In the genomic region with DNA sequence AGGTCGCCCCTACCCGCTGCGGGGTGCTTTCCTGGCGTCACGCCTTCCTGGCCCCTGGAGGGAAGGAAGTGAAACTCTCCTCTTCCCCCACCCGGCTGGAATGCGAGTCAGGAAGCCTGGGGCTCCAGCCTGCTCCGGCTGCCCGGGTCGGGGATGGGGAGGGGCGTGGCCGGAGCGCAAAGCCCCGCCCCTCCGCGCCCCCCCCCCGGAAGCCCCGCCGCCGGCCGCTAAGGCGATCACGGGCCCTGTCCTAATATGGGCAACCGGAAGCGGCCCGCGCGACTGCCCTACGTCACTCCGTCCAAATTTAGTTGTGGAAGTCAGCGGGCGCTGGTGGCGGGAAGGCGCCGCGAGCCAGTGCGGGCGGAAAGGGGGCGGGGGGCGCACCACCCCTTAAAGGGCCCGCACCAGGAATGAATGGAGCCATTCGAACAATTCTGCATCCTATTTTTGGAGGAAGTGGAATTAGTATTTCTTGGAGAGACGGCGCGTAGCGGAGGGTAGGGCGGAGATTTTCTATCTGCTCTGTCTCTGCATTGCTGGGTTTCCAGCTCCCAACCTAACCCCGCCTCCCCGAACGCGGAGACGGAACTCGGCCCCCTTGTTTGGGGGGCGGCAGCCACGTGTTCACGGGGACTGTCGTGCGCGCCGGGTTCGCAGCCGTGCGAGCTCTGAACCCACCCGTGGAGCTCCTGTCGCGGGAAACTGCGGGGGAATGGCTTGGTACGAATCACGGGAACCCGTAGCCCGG, we compare ENCODE assay signal across 8 cellular contexts. TPM values are rescaled to one million over a fixed set of nuclear protein-coding genes. Genes with fewer than 3 reads are reported as not detected.
DNase-seq lines count a peak whose midpoint lies in the region; ATAC-seq, FAIRE-seq and TF ChIP-seq lines count a peak whose summit lies in the region.

No MANE protein-coding gene starts in this region.

- H3K4me3 Mint-ChIP-seq in WTC11, result peak overlapping the region; percentile 99

- peaks cover 8% of the 10 kb centered on the region for H4K20me1 ChIP-seq in mammary epithelial cell (ENCODE audit: insufficient read depth, low read length)

- no peak for FAIRE-seq in small intestine (lab: Jason Lieb, UNC)

- POLR2A ChIA-PET in WTC11 (lab: Charles Lee), result interaction anchor here (0.8 to 5.5 kb wide), 14 partner anchors 13 to 695 kb away, joined by 3 to 167 read pairs (median 4); a partner anchor contains a TSS

- peak overlapping the region; percentile 74 for H2AFZ ChIP-seq in mammary epithelial cell (ENCODE audit: low read depth, low read length)

- intact Hi-C loops in mammary epithelial cell (cut with micrococcal nuclease), result loop anchor here (1.0 to 5.0 kb wide), 7 partner anchors 15 to 931 kb away; no protein-coding TSS in a partner anchor

- peaks cover 20% of the 10 kb centered on the region for H3K36me3 Mint-ChIP-seq in WTC11

- DNase-seq in 8988T (peak; percentile 91), NCI-H226 (peak; percentile 89), WTC11 (ENCODE audit: low spot score) (peak; percentile 97), mammary epithelial cell (peak; percentile 95), iPS-NIHi7 (ENCODE audit: extremely low spot score) (peak; percentile 91), small intestine (peak; percentile 96)

- H3K9me3 ChIP-seq in mammary epithelial cell (replicated peaks; ENCODE audit: insufficient read depth, low read length) (no peaks in the 10 kb centered on the region), small intestine (ENCODE audit: control insufficient read depth, low read depth) (no peaks in the 10 kb centered on the region)

- H3K9ac ChIP-seq in mammary epithelial cell (ENCODE audit: insufficient read depth, low read length), result peak overlapping the region; percentile 90

- H3K9me3 Mint-ChIP-seq in WTC11, result no peaks in the 10 kb centered on the region

- H3K4me2 ChIP-seq in mammary epithelial cell (ENCODE audit: insufficient read depth, low read depth, low read length), result peak overlapping the region; percentile 94

- WGBS in mammary epithelial cell (ENCODE audit: low coverage, missing lambda C conversion rate), result 2% methylated on average over 27 of the region's 71 CpGs
- 0 to 1% (median 0%) methylated on average over 48 to 71 of the region's 71 CpGs for whole genome bisulfite sequencing in small intestine, 3 donors

- H3K36me3 ChIP-seq in mammary epithelial cell (ENCODE audit: insufficient read depth, low read length) (no peaks in the 10 kb centered on the region), small intestine (ENCODE audit: control insufficient read depth in 2 of 2, insufficient read depth in 2 of 2, low read length in 2 of 2) (no peaks in the 10 kb centered on the region)

- H3K27ac ChIP-seq in mammary epithelial cell (ENCODE audit: insufficient read depth, low read depth, low read length), result peak overlapping the region; percentile 95
- peak overlapping the region; percentile 98 to 99 for H3K27ac ChIP-seq in small intestine (ENCODE audit: low read depth in 1 of 2, low read length in 1 of 2)

- BruUV-seq in mammary epithelial cell (replicated peaks; lab: Mats Ljungman, UMichigan), result no TSS peak

- H3K4me1 ChIP-seq in mammary epithelial cell (ENCODE audit: insufficient read depth, low read length), result peaks cover 25% of the 10 kb centered on the region
- peaks cover 0 to 2% of the 10 kb centered on the region in 2 donors for H3K4me1 ChIP-seq in small intestine (ENCODE audit: control insufficient read depth in 2 of 2, insufficient read depth in 1 of 2, low read depth in 1 of 2, low read length in 1 of 2)

- H3K27ac Mint-ChIP-seq in WTC11, result peak overlapping the region; percentile 99

- H3K79me2 ChIP-seq in mammary epithelial cell (ENCODE audit: insufficient read depth, low read length), result peaks cover 55% of the 10 kb centered on the region

- CTCF ChIA-PET in WTC11 (lab: Charles Lee) (interaction anchor here (0.8 to 2.2 kb wide), 5 partner anchors 12 to 985 kb away, joined by 3 to 21 read pairs (median 5); no protein-coding TSS in a partner anchor), mammary epithelial cell (lab: Charles Lee; ENCODE audit: low non-redundant PET) (no interaction called here)

- ATAC-seq in GM18861 (IDR thresholded peaks at IDR 0.05; ENCODE audit: unreplicated experiment) (peak; percentile 26), HG03159 (IDR thresholded peaks at IDR 0.05; ENCODE audit: unreplicated experiment) (peak; percentile 32), WTC11 (peak; percentile 37)

- H3K27me3 Mint-ChIP-seq in WTC11 (ENCODE audit: low read depth), result peaks cover 7% of the 10 kb centered on the region; the same call in 1 of the 2 replicates

- in situ Hi-C loops in mammary epithelial cell (cut with MboI; ENCODE audit: low sequenced_read_pairs in 2 of 2), result no loop called here

- H3K4me3 ChIP-seq in mammary epithelial cell (replicated peaks in 1 of 3; ENCODE audit: insufficient read depth in 1 of 3, low read depth in 2 of 3, low read length in 3 of 3) (peak overlapping the region; percentile 70 to 93 (median 86)), small intestine (ENCODE audit: low read depth in 1 of 2, low read length in 2 of 2) (peak overlapping the region; percentile 77 to 99)

- TF ChIP-seq CTCF in WTC11 (IDR thresholded peaks at IDR 0.05), result no peak
- TF ChIP-seq CTCF in mammary epithelial cell (conservative IDR thresholded peaks at IDR 0.05 in 1 of 2, IDR thresholded peaks at IDR 0.05 in 1 of 2; ENCODE audit: extremely low read depth in 1 of 2, insufficient read depth in 1 of 2, low read depth in 1 of 2, low read length in 2 of 2), result peak in 1 of 2 donors; percentile 41

- dilution Hi-C loops in mammary epithelial cell (cut with HindIII; ENCODE audit: low sequenced_read_pairs), result loop anchor here (5.0 kb wide), 3 partner anchors 36 to 111 kb away; no protein-coding TSS in a partner anchor

- H3K27me3 ChIP-seq in mammary epithelial cell (ENCODE audit: insufficient read depth, low read length), result no peaks in the 10 kb centered on the region
- no peaks in the 10 kb centered on the region for H3K27me3 ChIP-seq in small intestine (ENCODE audit: control insufficient read depth in 2 of 2, insufficient read depth in 2 of 2, low read length in 2 of 2)

- H3K4me1 Mint-ChIP-seq in WTC11, result peaks cover 20% of the 10 kb centered on the region

TF ChIP-seq in WTC11, 78 proteins besides CTCF, POLR2A, EP300 and RAD21 (continues in another document):
- TF ChIP-seq, protein P1, sequence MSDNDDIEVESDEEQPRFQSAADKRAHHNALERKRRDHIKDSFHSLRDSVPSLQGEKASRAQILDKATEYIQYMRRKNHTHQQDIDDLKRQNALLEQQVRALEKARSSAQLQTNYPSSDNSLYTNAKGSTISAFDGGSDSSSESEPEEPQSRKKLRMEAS (CRISPR knock-in tag; IDR thresholded peaks at IDR 0.05), result peak; percentile 86
- TF ChIP-seq, protein P2, sequence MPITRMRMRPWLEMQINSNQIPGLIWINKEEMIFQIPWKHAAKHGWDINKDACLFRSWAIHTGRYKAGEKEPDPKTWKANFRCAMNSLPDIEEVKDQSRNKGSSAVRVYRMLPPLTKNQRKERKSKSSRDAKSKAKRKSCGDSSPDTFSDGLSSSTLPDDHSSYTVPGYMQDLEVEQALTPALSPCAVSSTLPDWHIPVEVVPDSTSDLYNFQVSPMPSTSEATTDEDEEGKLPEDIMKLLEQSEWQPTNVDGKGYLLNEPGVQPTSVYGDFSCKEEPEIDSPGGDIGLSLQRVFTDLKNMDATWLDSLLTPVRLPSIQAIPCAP (CRISPR knock-in tag; IDR thresholded peaks at IDR 0.05), result no peak
- peak; percentile 73 for TF ChIP-seq FOXK1 (CRISPR knock-in tag; IDR thresholded peaks at IDR 0.05)
- TF ChIP-seq, protein P3, sequence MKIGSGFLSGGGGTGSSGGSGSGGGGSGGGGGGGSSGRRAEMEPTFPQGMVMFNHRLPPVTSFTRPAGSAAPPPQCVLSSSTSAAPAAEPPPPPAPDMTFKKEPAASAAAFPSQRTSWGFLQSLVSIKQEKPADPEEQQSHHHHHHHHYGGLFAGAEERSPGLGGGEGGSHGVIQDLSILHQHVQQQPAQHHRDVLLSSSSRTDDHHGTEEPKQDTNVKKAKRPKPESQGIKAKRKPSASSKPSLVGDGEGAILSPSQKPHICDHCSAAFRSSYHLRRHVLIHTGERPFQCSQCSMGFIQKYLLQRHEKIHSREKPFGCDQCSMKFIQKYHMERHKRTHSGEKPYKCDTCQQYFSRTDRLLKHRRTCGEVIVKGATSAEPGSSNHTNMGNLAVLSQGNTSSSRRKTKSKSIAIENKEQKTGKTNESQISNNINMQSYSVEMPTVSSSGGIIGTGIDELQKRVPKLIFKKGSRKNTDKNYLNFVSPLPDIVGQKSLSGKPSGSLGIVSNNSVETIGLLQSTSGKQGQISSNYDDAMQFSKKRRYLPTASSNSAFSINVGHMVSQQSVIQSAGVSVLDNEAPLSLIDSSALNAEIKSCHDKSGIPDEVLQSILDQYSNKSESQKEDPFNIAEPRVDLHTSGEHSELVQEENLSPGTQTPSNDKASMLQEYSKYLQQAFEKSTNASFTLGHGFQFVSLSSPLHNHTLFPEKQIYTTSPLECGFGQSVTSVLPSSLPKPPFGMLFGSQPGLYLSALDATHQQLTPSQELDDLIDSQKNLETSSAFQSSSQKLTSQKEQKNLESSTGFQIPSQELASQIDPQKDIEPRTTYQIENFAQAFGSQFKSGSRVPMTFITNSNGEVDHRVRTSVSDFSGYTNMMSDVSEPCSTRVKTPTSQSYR (CRISPR knock-in tag; IDR thresholded peaks at IDR 0.05), result peak; percentile 77; the same call in 1 of the 2 replicates

RNA-seq across cellular contexts. Expression of a gene that starts 1.6 kb away (rescaled TPM):
- total RNA-seq in WTC11 (2021), result 138 to 154 TPM (median 150 TPM) in 3 replicates
- 100 to 1,000 TPM in 1 of 2 donors, 10 to 100 TPM in 1; 16.2 to 108 TPM for total RNA-seq in mammary epithelial cell
- polyA plus RNA-seq in mammary epithelial cell, result 42.1 TPM
- 25.5 TPM for polyA minus RNA-seq in mammary epithelial cell
- 100 to 1,000 TPM in 1 of 3 donors, 10 to 100 TPM in 2; 67.5 to 130 (median 82.1) TPM for polyA plus RNA-seq in small intestine

RNA-seq across cellular contexts. Expression of a gene that starts 1.6 kb away (rescaled TPM):
- total RNA-seq in WTC11 (2021) (53.7 to 56.9 TPM (median 54.6 TPM) in 3 replicates), mammary epithelial cell (10 to 100 TPM; 33.7 to 48.0 TPM)
- polyA plus RNA-seq in mammary epithelial cell (67.4 TPM), small intestine (100 to 1,000 TPM; 123 to 162 (median 153) TPM)
- polyA minus RNA-seq in mammary epithelial cell, result 102 TPM

RNA-seq across cellular contexts. Expression of a gene that starts 33.7 kb away (rescaled TPM):
- 212 to 237 TPM (median 213 TPM) in 3 replicates for total RNA-seq in WTC11 (2021)
- 100 to 1,000 TPM in 1 of 2 donors, 10 to 100 TPM in 1; 76.2 to 106 TPM for total RNA-seq in mammary epithelial cell
- 90.9 TPM for polyA plus RNA-seq in mammary epithelial cell
- 45.9 TPM for polyA minus RNA-seq in mammary epithelial cell
- 10 to 100 TPM in 2 of 3 donors, 1 to 10 TPM in 1; 7.6 to 51.6 (median 14.3) TPM for polyA plus RNA-seq in small intestine

RNA-seq across cellular contexts. Expression of a gene that starts 35.2 kb away (rescaled TPM):
- total RNA-seq in WTC11 (2021) (84.0 to 106 TPM (median 86.0 TPM) in 3 replicates), mammary epithelial cell (10 to 100 TPM; 28.7 to 56.2 TPM)
- polyA plus RNA-seq in mammary epithelial cell (39.3 TPM), small intestine (10 to 100 TPM; 18.6 to 37.5 (median 26.8) TPM)
- 66.7 TPM for polyA minus RNA-seq in mammary epithelial cell

RNA-seq across cellular contexts. Expression of a gene that starts 49.1 kb away (rescaled TPM):
- total RNA-seq in WTC11 (2021), result 0.60 to 1.2 TPM (median 0.66 TPM) in 3 replicates
- total RNA-seq in mammary epithelial cell, result not detected
- not detected for polyA plus RNA-seq in mammary epithelial cell
- not detected for polyA minus RNA-seq in mammary epithelial cell
- polyA plus RNA-seq in small intestine, result 1 to 10 TPM in 2 of 3 donors, under 1 TPM in 1; 0.67 to 8.9 (median 3.2) TPM

Comparison
In these comparisons a context has a peak if more than half of its experiments do, and no peak if none do; other contexts are left out.
1. Peak in every context shown above with its lines: DNase-seq, ATAC-seq, H3K4me3 ChIP-seq and H3K27ac ChIP-seq.